Comparison of ENCODE assay signal across 9 cellular contexts in genomic region chr2:219544567-219544966, GRCh38. TPM values are rescaled to one million over a fixed set of nuclear protein-coding genes. Genes with fewer than 3 reads are reported as not detected.
DNase-seq lines count a peak whose midpoint lies in the region; ATAC-seq and TF ChIP-seq lines count a peak whose summit lies in the region.
"Had no signal": no experiment of that assay in that cellular context is flagged by ENCODE, and none has a peak within 500 bp of the region (broad histone marks: within the 10 kb centered on the region; RNA-seq: fewer than 3 reads in every experiment).

No MANE protein-coding gene starts in this region.

- no peak for ATAC-seq in HG02623 (IDR thresholded peaks at IDR 0.05; ENCODE audit: unreplicated experiment)

- DNase-seq in H7 (no peak), SJCRH30 (no peak), foreskin fibroblast (no peak), NCI-H524 treated with DMSO at 0.1 percent for 48 hours (lab: John Stamatoyannopoulos, UW) (no peak), epidermal melanocyte (ENCODE audit: insufficient read length, low spot score) (no peak), SIG-M5 (lab: John Stamatoyannopoulos, UW) (no peak)

- no peak for TF ChIP-seq CTCF in foreskin fibroblast (IDR thresholded peaks at IDR 0.05; ENCODE audit: low read depth, low read length)

- no peaks in the 10 kb centered on the region for H3K4me1 ChIP-seq in SJCRH30
- peaks cover 17% of the 10 kb centered on the region for H3K4me1 ChIP-seq in skeletal muscle satellite cell (ENCODE audit: control insufficient read depth, insufficient read depth, low read length)

- H3K9ac ChIP-seq in skeletal muscle satellite cell (ENCODE audit: low read depth, low read length), result no peak overlapping the region

- H3K4me2 ChIP-seq in skeletal muscle satellite cell (ENCODE audit: low read length), result peak overlapping the region; percentile 97

- H3K9me3 ChIP-seq in SJCRH30 (replicated peaks) (no peaks in the 10 kb centered on the region), skeletal muscle satellite cell (replicated peaks; ENCODE audit: low read length) (no peaks in the 10 kb centered on the region)

- H3K27me3 ChIP-seq in H7 (ENCODE audit: control insufficient read depth, insufficient read depth, low read length) (peaks cover 10% of the 10 kb centered on the region; the same call in 1 of the 2 replicates), SJCRH30 (no peaks in the 10 kb centered on the region), skeletal muscle satellite cell (ENCODE audit: control insufficient read depth, insufficient read depth, low read length) (no peaks in the 10 kb centered on the region)

- H3K4me3 ChIP-seq in H7 (ENCODE audit: insufficient read depth, low read depth, low read length) (peak overlapping the region; percentile 64; the same call in 1 of the 2 replicates), SJCRH30 (peak overlapping the region; percentile 73), foreskin fibroblast (ENCODE audit: low read depth in 1 of 2, low read length in 2 of 2) (peak overlapping the region; percentile 65 to 79), skeletal muscle satellite cell (ENCODE audit: low read length) (peak overlapping the region; percentile 95)

- H3K27ac ChIP-seq in SJCRH30, result no peak overlapping the region

- H3K36me3 ChIP-seq in H7 (replicated peaks; ENCODE audit: control insufficient read depth, insufficient read depth, low read length), result peaks cover 11% of the 10 kb centered on the region
- H3K36me3 ChIP-seq in SJCRH30, result peaks cover 6% of the 10 kb centered on the region; the same call in 1 of the 2 replicates
- H3K36me3 ChIP-seq in skeletal muscle satellite cell (ENCODE audit: insufficient read depth, low read length), result peaks cover 21% of the 10 kb centered on the region

RNA-seq across cellular contexts. Expression of gene TMEM198, which starts 0.7 kb away (rescaled TPM):
- total RNA-seq in H7 (2014; rRNA removed; shearing (Covaris generic)), result 2.9 and 4.2 TPM in 2 replicates
- total RNA-seq in SJCRH30 (2014; rRNA removed; shearing (Covaris generic)), result 8.1 and 8.2 TPM in 2 replicates
- 0.51 and 1.3 TPM in 2 replicates for total RNA-seq in skeletal muscle satellite cell (2012; rRNA removed)

RNA-seq across cellular contexts. Expression of gene CHPF, which starts 1.0 kb away (rescaled TPM):
- total RNA-seq in H7 (2014; rRNA removed; shearing (Covaris generic)), result 104 and 113 TPM in 2 replicates
- 41.8 and 44.0 TPM in 2 replicates for total RNA-seq in SJCRH30 (2014; rRNA removed; shearing (Covaris generic))
- total RNA-seq in skeletal muscle satellite cell (2012; rRNA removed), result 130 and 146 TPM in 2 replicates

RNA-seq across cellular contexts. Expression of gene OBSL1, which starts 26.8 kb away (rescaled TPM):
- total RNA-seq in H7 (2014; rRNA removed; shearing (Covaris generic)), result 155 and 158 TPM in 2 replicates
- total RNA-seq in SJCRH30 (2014; rRNA removed; shearing (Covaris generic)), result 67.8 and 71.6 TPM in 2 replicates
- 24.6 and 34.5 TPM in 2 replicates for total RNA-seq in skeletal muscle satellite cell (2012; rRNA removed)

RNA-seq across cellular contexts. Expression of gene INHA, which starts 27.5 kb away (rescaled TPM):
- 1.8 and 6.5 TPM in 2 replicates for total RNA-seq in H7 (2014; rRNA removed; shearing (Covaris generic))
- 0.65 and 1.4 TPM in 2 replicates for total RNA-seq in SJCRH30 (2014; rRNA removed; shearing (Covaris generic))
- total RNA-seq in skeletal muscle satellite cell (2012; rRNA removed), result 0.25 TPM in 1 of 2 replicates, not detected in the other
- total RNA-seq: HT-29 had no signal

RNA-seq across cellular contexts. Expression of gene ASIC4, which starts 30.3 kb away (rescaled TPM):
- 0.07 and 1.2 TPM in 2 replicates for total RNA-seq in H7 (2014; rRNA removed; shearing (Covaris generic))
- 0.46 and 0.67 TPM in 2 replicates for total RNA-seq in SJCRH30 (2014; rRNA removed; shearing (Covaris generic))
- total RNA-seq in skeletal muscle satellite cell (2012; rRNA removed), result not detected in 2 replicates
